ENCODE assay signal across 1 cellular context in the genomic region with DNA sequence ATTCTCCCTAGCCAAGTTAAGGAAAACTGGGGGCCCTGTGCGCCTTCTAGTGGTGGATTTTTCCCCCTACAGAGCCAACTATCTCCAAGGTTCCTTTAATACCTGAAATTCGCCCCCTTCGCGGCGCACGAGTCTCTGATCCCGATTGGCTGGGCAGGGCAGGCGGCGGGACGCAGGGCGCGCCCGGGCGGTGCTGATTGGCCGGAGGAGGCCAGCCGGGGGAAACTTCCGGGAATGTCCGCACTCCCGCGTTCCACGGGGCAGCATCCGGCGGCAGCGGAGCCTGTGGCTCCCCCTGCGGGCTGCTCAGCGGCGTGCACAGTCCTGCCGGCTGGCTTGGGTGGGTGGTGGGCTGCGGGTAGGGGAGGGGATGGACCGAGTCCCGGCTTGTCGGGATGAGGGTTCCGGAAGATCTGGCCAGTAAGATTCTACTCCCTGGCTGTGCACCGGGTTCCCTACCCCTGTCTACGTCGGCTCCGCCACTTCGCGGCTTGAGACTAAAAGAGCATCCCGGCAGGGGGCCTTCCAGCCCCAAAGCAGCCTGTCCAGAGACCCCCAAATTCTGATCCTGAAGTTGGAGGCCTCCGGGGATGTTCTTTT.
TF ChIP-seq lines count a peak whose summit lies in the region.

Gene NABP2 (plus strand): TSS at position 241 of the 600 bp plus-strand sequence. CDS start 515 bp downstream, outside the sequence.

TF ChIP-seq in HepG2, 621 proteins besides CTCF, POLR2A, EP300 and RAD21 (continued from another document and continues in another):
- TF ChIP-seq, protein P1, sequence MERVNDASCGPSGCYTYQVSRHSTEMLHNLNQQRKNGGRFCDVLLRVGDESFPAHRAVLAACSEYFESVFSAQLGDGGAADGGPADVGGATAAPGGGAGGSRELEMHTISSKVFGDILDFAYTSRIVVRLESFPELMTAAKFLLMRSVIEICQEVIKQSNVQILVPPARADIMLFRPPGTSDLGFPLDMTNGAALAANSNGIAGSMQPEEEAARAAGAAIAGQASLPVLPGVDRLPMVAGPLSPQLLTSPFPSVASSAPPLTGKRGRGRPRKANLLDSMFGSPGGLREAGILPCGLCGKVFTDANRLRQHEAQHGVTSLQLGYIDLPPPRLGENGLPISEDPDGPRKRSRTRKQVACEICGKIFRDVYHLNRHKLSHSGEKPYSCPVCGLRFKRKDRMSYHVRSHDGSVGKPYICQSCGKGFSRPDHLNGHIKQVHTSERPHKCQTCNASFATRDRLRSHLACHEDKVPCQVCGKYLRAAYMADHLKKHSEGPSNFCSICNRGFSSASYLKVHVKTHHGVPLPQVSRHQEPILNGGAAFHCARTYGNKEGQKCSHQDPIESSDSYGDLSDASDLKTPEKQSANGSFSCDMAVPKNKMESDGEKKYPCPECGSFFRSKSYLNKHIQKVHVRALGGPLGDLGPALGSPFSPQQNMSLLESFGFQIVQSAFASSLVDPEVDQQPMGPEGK (CRISPR knock-in tag; IDR thresholded peaks at IDR 0.05): peak; percentile 77
- TF ChIP-seq SIX4 (CRISPR knock-in tag; IDR thresholded peaks at IDR 0.05) (no peak), MXI1 (IDR thresholded peaks at IDR 0.05; ENCODE audit: borderline replicate concordance, low read depth, low read length) (peak; percentile 60; the same call in 1 of the 3 replicates), ZBTB8A (CRISPR knock-in tag; IDR thresholded peaks at IDR 0.05; ENCODE audit: borderline replicate concordance, low read depth) (0 out of 2 replicates have a peak, but pooled peaks have one; percentile 18), ARNTL (CRISPR knock-in tag; IDR thresholded peaks at IDR 0.05) (no peak), ZNF460 (CRISPR knock-in tag; IDR thresholded peaks at IDR 0.05; ENCODE audit: borderline replicate concordance) (no peak), NR2F2 (IDR thresholded peaks at IDR 0.05; ENCODE audit: borderline replicate concordance, low read depth) (no peak; the same call in 1 of the 2 replicates), ADNP (CRISPR knock-in tag; IDR thresholded peaks at IDR 0.05) (no peak), ZNF33A (CRISPR knock-in tag; IDR thresholded peaks at IDR 0.05; ENCODE audit: borderline replicate concordance) (0 out of 2 replicates have a peak, but pooled peaks have one; percentile 72), TERF1 (CRISPR knock-in tag; IDR thresholded peaks at IDR 0.05) (no peak), MXD4 (CRISPR knock-in tag; IDR thresholded peaks at IDR 0.05) (0 out of 2 replicates have a peak, but pooled peaks have one; percentile 72), KLF16 (CRISPR knock-in tag; IDR thresholded peaks at IDR 0.05) (peak in 1 of 2 experiments; percentile 77; a peak in 2 of 4 replicates), KMT2B (CRISPR knock-in tag; IDR thresholded peaks at IDR 0.05) (peak; percentile 78), ATF6 (CRISPR knock-in tag; conservative IDR thresholded peaks at IDR 0.05) (no peak), DMTF1 (CRISPR knock-in tag; IDR thresholded peaks at IDR 0.05) (no peak), ZNF468 (CRISPR knock-in tag; IDR thresholded peaks at IDR 0.05) (no peak), CCAR2 (optimal IDR thresholded peaks at IDR 0.05; ENCODE audit: low read depth, low read length) (no peak), SP4 (CRISPR knock-in tag; IDR thresholded peaks at IDR 0.05) (peak; percentile 81), BCL6 (CRISPR knock-in tag; IDR thresholded peaks at IDR 0.05) (peak; percentile 29; the same call in 1 of the 2 replicates), ESRRA (CRISPR knock-in tag; IDR thresholded peaks at IDR 0.05; ENCODE audit: low read depth) (no peak), ZNF136 (CRISPR knock-in tag; IDR thresholded peaks at IDR 0.05; ENCODE audit: low read depth) (0 out of 2 replicates have a peak, but pooled peaks have one; percentile 20), ZMAT5 (CRISPR knock-in tag; IDR thresholded peaks at IDR 0.05; ENCODE audit: borderline replicate concordance, low read depth) (no peak), ELF4 (CRISPR knock-in tag; IDR thresholded peaks at IDR 0.05; ENCODE audit: borderline replicate concordance) (peak; percentile 73; the same call in 1 of the 2 replicates), SOX13 (IDR thresholded peaks at IDR 0.05) (no peak), SOX13 (CRISPR knock-in tag; conservative IDR thresholded peaks at IDR 0.05 in 1 of 2, IDR thresholded peaks at IDR 0.05 in 1 of 2) (no peak), ZFP82 (CRISPR knock-in tag; IDR thresholded peaks at IDR 0.05; ENCODE audit: borderline replicate concordance) (0 out of 2 replicates have a peak, but pooled peaks have one; percentile 38), PAF1 (CRISPR knock-in tag; IDR thresholded peaks at IDR 0.05) (no peak), NBN (conservative IDR thresholded peaks at IDR 0.05) (no peak), ZFX (CRISPR knock-in tag; IDR thresholded peaks at IDR 0.05; ENCODE audit: low read depth) (peak; percentile 53; the same call in 1 of the 2 replicates), HNRNPLL (IDR thresholded peaks at IDR 0.05; ENCODE audit: low read depth, low read length, poor library complexity, severe bottlenecking) (peak; percentile 85), AFF4 (CRISPR knock-in tag; IDR thresholded peaks at IDR 0.05) (no peak), ZNF761 (CRISPR knock-in tag; conservative IDR thresholded peaks at IDR 0.05) (no peak), ZNF75D (CRISPR knock-in tag; IDR thresholded peaks at IDR 0.05; ENCODE audit: borderline replicate concordance) (no peak), KDM3A (CRISPR knock-in tag; IDR thresholded peaks at IDR 0.05; ENCODE audit: low read depth) (peak; percentile 61; the same call in 1 of the 2 replicates), ZNF644 (CRISPR knock-in tag; IDR thresholded peaks at IDR 0.05; ENCODE audit: low read depth) (no peak), ZNF547 (CRISPR knock-in tag; IDR thresholded peaks at IDR 0.05) (no peak), KLF11 (CRISPR knock-in tag; IDR thresholded peaks at IDR 0.05) (peak; percentile 20; the same call in 1 of the 2 replicates), HOXA5 (CRISPR knock-in tag; IDR thresholded peaks at IDR 0.05) (peak; percentile 70; the same call in 1 of the 2 replicates), ZNF333 (CRISPR knock-in tag; IDR thresholded peaks at IDR 0.05; ENCODE audit: borderline replicate concordance) (no peak), NFE2 (CRISPR knock-in tag; IDR thresholded peaks at IDR 0.05) (no peak), ZFY (CRISPR knock-in tag; IDR thresholded peaks at IDR 0.05) (peak; percentile 50; the same call in 1 of the 2 replicates), ZMYM4 (CRISPR knock-in tag; IDR thresholded peaks at IDR 0.05) (peak; percentile 95), AGO1 (IDR thresholded peaks at IDR 0.05; ENCODE audit: low read depth, low read length, poor library complexity, severe bottlenecking) (no peak), HNRNPUL1 (IDR thresholded peaks at IDR 0.05; ENCODE audit: low read depth, low read length) (no peak), GMEB2 (CRISPR knock-in tag; IDR thresholded peaks at IDR 0.05; ENCODE audit: low read depth) (peak; percentile 66; the same call in 1 of the 2 replicates)
- TF ChIP-seq, protein P2, sequence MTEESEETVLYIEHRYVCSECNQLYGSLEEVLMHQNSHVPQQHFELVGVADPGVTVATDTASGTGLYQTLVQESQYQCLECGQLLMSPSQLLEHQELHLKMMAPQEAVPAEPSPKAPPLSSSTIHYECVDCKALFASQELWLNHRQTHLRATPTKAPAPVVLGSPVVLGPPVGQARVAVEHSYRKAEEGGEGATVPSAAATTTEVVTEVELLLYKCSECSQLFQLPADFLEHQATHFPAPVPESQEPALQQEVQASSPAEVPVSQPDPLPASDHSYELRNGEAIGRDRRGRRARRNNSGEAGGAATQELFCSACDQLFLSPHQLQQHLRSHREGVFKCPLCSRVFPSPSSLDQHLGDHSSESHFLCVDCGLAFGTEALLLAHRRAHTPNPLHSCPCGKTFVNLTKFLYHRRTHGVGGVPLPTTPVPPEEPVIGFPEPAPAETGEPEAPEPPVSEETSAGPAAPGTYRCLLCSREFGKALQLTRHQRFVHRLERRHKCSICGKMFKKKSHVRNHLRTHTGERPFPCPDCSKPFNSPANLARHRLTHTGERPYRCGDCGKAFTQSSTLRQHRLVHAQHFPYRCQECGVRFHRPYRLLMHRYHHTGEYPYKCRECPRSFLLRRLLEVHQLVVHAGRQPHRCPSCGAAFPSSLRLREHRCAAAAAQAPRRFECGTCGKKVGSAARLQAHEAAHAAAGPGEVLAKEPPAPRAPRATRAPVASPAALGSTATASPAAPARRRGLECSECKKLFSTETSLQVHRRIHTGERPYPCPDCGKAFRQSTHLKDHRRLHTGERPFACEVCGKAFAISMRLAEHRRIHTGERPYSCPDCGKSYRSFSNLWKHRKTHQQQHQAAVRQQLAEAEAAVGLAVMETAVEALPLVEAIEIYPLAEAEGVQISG (CRISPR knock-in tag; IDR thresholded peaks at IDR 0.05): peak; percentile 97
